ENCODE assay signal across 1 cellular context in the genomic region with DNA sequence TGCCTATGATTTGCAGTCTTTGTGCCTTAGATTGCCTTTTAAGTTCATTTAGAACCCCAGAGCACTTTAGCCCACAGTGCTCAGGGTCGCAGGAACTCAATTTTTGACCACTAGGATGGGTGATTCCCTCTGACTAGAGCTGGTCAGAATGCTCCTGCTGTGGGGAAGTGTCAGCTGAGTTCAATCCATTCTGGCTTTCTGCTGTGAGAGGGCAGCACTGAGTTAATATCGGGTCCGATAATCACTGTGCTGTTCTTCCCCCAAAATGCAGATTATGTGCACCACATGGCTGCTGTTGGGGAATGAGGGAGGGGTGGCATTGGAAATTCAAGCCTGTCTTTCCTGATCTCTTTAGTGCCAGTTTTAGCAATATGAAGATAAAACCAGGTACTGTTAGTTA.
TF ChIP-seq lines count a peak whose summit lies in the region.

No MANE protein-coding gene starts in this region.

TF ChIP-seq in GM23338, 12 proteins besides CTCF, POLR2A, EP300 and RAD21 (continued from another document):
- TF ChIP-seq, protein P1, sequence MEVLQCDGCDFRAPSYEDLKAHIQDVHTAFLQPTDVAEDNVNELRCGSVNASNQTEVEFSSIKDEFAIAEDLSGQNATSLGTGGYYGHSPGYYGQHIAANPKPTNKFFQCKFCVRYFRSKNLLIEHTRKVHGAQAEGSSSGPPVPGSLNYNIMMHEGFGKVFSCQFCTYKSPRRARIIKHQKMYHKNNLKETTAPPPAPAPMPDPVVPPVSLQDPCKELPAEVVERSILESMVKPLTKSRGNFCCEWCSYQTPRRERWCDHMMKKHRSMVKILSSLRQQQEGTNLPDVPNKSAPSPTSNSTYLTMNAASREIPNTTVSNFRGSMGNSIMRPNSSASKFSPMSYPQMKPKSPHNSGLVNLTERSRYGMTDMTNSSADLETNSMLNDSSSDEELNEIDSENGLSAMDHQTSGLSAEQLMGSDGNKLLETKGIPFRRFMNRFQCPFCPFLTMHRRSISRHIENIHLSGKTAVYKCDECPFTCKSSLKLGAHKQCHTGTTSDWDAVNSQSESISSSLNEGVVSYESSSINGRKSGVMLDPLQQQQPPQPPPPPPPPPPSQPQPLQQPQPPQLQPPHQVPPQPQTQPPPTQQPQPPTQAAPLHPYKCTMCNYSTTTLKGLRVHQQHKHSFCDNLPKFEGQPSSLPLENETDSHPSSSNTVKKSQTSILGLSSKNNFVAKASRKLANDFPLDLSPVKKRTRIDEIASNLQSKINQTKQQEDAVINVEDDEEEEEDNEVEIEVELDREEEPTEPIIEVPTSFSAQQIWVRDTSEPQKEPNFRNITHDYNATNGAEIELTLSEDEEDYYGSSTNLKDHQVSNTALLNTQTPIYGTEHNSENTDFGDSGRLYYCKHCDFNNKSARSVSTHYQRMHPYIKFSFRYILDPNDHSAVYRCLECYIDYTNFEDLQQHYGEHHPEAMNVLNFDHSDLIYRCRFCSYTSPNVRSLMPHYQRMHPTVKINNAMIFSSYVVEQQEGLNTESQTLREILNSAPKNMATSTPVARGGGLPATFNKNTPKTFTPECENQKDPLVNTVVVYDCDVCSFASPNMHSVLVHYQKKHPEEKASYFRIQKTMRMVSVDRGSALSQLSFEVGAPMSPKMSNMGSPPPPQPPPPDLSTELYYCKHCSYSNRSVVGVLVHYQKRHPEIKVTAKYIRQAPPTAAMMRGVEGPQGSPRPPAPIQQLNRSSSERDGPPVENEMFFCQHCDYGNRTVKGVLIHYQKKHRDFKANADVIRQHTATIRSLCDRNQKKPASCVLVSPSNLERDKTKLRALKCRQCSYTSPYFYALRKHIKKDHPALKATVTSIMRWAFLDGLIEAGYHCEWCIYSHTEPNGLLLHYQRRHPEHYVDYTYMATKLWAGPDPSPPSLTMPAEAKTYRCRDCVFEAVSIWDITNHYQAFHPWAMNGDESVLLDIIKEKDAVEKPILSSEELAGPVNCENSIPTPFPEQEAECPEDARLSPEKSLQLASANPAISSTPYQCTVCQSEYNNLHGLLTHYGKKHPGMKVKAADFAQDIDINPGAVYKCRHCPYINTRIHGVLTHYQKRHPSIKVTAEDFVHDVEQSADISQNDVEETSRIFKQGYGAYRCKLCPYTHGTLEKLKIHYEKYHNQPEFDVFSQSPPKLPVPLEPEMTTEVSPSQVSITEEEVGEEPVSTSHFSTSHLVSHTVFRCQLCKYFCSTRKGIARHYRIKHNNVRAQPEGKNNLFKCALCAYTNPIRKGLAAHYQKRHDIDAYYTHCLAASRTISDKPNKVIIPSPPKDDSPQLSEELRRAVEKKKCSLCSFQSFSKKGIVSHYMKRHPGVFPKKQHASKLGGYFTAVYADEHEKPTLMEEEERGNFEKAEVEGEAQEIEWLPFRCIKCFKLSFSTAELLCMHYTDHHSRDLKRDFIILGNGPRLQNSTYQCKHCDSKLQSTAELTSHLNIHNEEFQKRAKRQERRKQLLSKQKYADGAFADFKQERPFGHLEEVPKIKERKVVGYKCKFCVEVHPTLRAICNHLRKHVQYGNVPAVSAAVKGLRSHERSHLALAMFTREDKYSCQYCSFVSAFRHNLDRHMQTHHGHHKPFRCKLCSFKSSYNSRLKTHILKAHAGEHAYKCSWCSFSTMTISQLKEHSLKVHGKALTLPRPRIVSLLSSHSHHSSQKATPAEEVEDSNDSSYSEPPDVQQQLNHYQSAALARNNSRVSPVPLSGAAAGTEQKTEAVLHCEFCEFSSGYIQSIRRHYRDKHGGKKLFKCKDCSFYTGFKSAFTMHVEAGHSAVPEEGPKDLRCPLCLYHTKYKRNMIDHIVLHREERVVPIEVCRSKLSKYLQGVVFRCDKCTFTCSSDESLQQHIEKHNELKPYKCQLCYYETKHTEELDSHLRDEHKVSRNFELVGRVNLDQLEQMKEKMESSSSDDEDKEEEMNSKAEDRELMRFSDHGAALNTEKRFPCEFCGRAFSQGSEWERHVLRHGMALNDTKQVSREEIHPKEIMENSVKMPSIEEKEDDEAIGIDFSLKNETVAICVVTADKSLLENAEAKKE (CRISPR knock-in tag; IDR thresholded peaks at IDR 0.05): no peak
- TF ChIP-seq ZNF114 (CRISPR knock-in tag; IDR thresholded peaks at IDR 0.05): no peak
